Comparison of ENCODE assay signal across 5 cellular contexts in the genomic region with DNA sequence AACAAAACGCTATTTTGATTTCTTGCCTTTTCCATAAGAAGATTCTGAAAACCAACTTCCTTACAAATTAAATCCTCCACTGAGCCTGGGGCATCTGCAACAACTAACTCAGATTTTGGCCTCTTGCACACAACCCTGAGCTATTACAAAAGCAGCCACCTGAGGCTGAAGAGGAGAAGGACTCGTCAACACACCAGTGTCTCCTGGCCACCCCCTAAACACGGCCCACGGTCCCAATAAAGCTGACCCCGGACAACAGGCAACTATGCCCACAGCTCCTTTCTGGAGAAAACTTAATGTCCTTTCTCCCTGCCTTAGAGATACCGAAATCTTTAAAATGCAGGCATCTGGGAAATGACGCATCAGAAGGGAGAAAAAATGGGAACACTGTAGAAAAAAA. TPM values are rescaled to one million over a fixed set of nuclear protein-coding genes. Genes with fewer than 3 reads are reported as not detected.
"Had no signal": no experiment of that assay in that cellular context is flagged by ENCODE, and none has a peak within 500 bp of the region (broad histone marks: within the 10 kb centered on the region; RNA-seq: fewer than 3 reads in every experiment).

No MANE protein-coding gene starts in this region.

RNA-seq across cellular contexts. Expression of gene VIPR2, which starts 11.6 kb away (rescaled TPM):
- total RNA-seq: HT-29, PC-9, RPMI7951, SJSA1 had no signal
- polyA plus RNA-seq: IgD-negative memory B cell had no signal
